In genomic region chr19:16586477-16586871, GRCh38 we compare ENCODE assay signal across 1 cellular context.
TF ChIP-seq lines count a peak whose summit lies in the region.

No MANE protein-coding gene starts in this region.

TF ChIP-seq in neural cell, 6 proteins besides CTCF, POLR2A, EP300 and RAD21 (continued from another document):
- TF ChIP-seq, protein P1, sequence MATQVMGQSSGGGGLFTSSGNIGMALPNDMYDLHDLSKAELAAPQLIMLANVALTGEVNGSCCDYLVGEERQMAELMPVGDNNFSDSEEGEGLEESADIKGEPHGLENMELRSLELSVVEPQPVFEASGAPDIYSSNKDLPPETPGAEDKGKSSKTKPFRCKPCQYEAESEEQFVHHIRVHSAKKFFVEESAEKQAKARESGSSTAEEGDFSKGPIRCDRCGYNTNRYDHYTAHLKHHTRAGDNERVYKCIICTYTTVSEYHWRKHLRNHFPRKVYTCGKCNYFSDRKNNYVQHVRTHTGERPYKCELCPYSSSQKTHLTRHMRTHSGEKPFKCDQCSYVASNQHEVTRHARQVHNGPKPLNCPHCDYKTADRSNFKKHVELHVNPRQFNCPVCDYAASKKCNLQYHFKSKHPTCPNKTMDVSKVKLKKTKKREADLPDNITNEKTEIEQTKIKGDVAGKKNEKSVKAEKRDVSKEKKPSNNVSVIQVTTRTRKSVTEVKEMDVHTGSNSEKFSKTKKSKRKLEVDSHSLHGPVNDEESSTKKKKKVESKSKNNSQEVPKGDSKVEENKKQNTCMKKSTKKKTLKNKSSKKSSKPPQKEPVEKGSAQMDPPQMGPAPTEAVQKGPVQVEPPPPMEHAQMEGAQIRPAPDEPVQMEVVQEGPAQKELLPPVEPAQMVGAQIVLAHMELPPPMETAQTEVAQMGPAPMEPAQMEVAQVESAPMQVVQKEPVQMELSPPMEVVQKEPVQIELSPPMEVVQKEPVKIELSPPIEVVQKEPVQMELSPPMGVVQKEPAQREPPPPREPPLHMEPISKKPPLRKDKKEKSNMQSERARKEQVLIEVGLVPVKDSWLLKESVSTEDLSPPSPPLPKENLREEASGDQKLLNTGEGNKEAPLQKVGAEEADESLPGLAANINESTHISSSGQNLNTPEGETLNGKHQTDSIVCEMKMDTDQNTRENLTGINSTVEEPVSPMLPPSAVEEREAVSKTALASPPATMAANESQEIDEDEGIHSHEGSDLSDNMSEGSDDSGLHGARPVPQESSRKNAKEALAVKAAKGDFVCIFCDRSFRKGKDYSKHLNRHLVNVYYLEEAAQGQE (IDR thresholded peaks at IDR 0.05; ENCODE audit: borderline replicate concordance): no peak
- TF ChIP-seq SMC3 (conservative IDR thresholded peaks at IDR 0.05; ENCODE audit: poor library complexity) (no peak), POLR2AphosphoS5 (IDR thresholded peaks at IDR 0.05) (no peak), MXI1 (conservative IDR thresholded peaks at IDR 0.05; ENCODE audit: poor library complexity, severe bottlenecking) (no peak)
